ENCODE assay signal across 27 cellular contexts in genomic region chr20:23536601-23537000, GRCh38. TPM values are rescaled to one million over a fixed set of nuclear protein-coding genes. Genes with fewer than 3 reads are reported as not detected.
"Had no signal": no experiment of that assay in that cellular context is flagged by ENCODE, and none has a peak within 500 bp of the region (broad histone marks: within the 10 kb centered on the region; RNA-seq: fewer than 3 reads in every experiment).

No MANE protein-coding gene starts in this region.

- H3K27ac ChIP-seq: lower lobe of right lung, pancreas, psoas muscle, spleen, suprapubic skin, thoracic aorta, tibial artery, upper lobe of right lung had no signal

- H3K27me3 ChIP-seq: pancreas, spleen, suprapubic skin, tibial artery, upper lobe of right lung had no signal

- H3K9me3 ChIP-seq: lower lobe of right lung, pancreas, psoas muscle, spleen, suprapubic skin, thoracic aorta, tibial artery, upper lobe of right lung had no signal

- DNase-seq: head of caudate nucleus; hypothalamus; immature natural killer cell; lower lobe of right lung; mammary epithelial cell; mesenchymal stem cell; naive thymus-derived CD4-positive, alpha-beta T cell; pancreas; psoas muscle; small intestine; spleen; stimulated activated CD4-positive, alpha-beta T cell treated with anti-CD3 and anti-CD28 coated beads, Interleukin-4, amount 100 ng/mL, for 24 hours; stimulated activated naive CD4-positive, alpha-beta T cell; tibial artery; trophoblast cell; upper lobe of right lung had no signal

- H3K4me3 ChIP-seq: lower lobe of right lung, pancreas, psoas muscle, spleen, suprapubic skin, thoracic aorta, tibial artery, upper lobe of right lung had no signal

- H3K36me3 ChIP-seq: lower lobe of right lung, pancreas, spleen, suprapubic skin, thoracic aorta, tibial artery, upper lobe of right lung had no signal

- ATAC-seq: lower lobe of right lung; naive thymus-derived CD4-positive, alpha-beta T cell; natural killer cell treated with Interleukin-12 subunit alpha and Interleukin-12 subunit beta and Interleukin-15 and Interleukin-18, amount 100 ng/mL, for 72 hours; pancreas; psoas muscle; sciatic nerve; stimulated activated effector memory CD8-positive, alpha-beta T cell treated with anti-CD3 and anti-CD28 coated beads, Interleukin-12 subunit alpha, Interleukin-12 subunit beta, amount 100 ng/mL, for 72 hours; upper lobe of right lung had no signal

- H3K4me1 ChIP-seq: lower lobe of right lung, pancreas, psoas muscle, suprapubic skin, tibial artery, upper lobe of right lung had no signal

RNA-seq across cellular contexts. Expression of gene CST9L, which starts 31.7 kb away (rescaled TPM):
- total RNA-seq: kidney epithelial cell; liver; lower lobe of right lung; mammary epithelial cell; mucosa of gallbladder; naive thymus-derived CD4-positive, alpha-beta T cell; natural killer cell treated with Interleukin-12 subunit alpha and Interleukin-12 subunit beta and Interleukin-15 and Interleukin-18, amount 100 ng/mL, for 72 hours; omental fat pad; pancreas; psoas muscle; sciatic nerve; spleen; subcutaneous adipose tissue; suprapubic skin; thoracic aorta; upper lobe of right lung had no signal
- polyA plus RNA-seq: immature natural killer cell; liver; mammary epithelial cell; naive thymus-derived CD4-positive, alpha-beta T cell; neural cell; pancreas; psoas muscle; small intestine; spleen had no signal

RNA-seq across cellular contexts. Expression of gene CST8, which starts 45.7 kb away (rescaled TPM):
- total RNA-seq: kidney epithelial cell; liver; lower lobe of right lung; mammary epithelial cell; mucosa of gallbladder; naive thymus-derived CD4-positive, alpha-beta T cell; natural killer cell treated with Interleukin-12 subunit alpha and Interleukin-12 subunit beta and Interleukin-15 and Interleukin-18, amount 100 ng/mL, for 72 hours; omental fat pad; pancreas; psoas muscle; sciatic nerve; spleen; subcutaneous adipose tissue; suprapubic skin; thoracic aorta; upper lobe of right lung had no signal
- polyA plus RNA-seq: immature natural killer cell; liver; mammary epithelial cell; naive thymus-derived CD4-positive, alpha-beta T cell; neural cell; pancreas; psoas muscle; small intestine; spleen had no signal
